In the genomic region with DNA sequence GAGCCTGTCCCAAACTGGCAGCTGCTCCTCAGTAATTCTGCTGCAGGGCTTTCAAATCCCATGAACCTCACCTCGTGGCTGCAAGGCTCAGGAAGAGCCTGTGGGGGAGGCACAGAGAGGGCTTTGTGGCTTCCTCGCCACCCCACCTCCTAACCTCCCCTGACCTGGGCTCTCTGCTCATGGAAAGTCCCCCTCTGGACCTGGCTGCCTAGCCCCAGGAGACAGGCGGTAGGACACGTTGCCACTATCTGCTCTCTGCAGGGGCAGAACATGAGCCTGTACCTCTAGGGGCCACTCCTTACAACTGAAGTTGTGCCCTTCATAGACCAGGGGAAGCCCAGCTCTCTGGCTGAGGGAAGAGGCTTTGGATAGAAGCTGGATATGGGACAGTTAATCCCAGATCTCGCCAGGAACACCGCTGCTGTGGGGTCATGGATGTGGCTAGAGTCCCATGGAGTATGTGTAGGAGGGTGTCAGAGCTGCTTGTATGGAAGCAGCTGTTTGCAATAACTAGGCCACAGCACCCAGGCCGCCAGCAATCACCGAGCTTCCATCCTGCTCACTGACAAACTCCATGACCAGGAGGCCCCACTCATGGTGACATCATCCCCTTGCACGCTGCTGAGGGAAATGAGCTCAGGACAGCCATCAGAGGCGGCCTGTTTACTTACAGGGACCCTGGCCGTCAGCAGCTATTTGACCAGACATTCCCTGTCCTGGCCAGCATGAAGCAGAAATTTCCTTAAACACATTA, we compare ENCODE assay signal across 15 cellular contexts. TPM values are rescaled to one million over a fixed set of nuclear protein-coding genes. Genes with fewer than 3 reads are reported as not detected.
DNase-seq lines count a peak whose midpoint lies in the region; ATAC-seq, FAIRE-seq and TF ChIP-seq lines count a peak whose summit lies in the region.
"Had no signal": no experiment of that assay in that cellular context is flagged by ENCODE, and none has a peak within 500 bp of the region (broad histone marks: within the 10 kb centered on the region; RNA-seq: fewer than 3 reads in every experiment).

No MANE protein-coding gene starts in this region.

- H3K27ac Mint-ChIP-seq in astrocyte (ENCODE audit: unreplicated experiment) = peak overlapping the region; percentile 69
- peak overlapping the region in 1 of 2 donors; percentile 57 for H3K27ac Mint-ChIP-seq in stimulated activated naive CD8-positive, alpha-beta T cell treated with anti-CD3 and anti-CD28 coated beads, Interleukin-15, amount 100 ng/mL, for 72 hours
- H3K27ac Mint-ChIP-seq: activated naive CD8-positive, alpha-beta T cell; IgD-negative memory B cell had no signal

- no peaks in the 10 kb centered on the region for H3K27me3 ChIP-seq in astrocyte (ENCODE audit: insufficient read depth, low read length)
- no peaks in the 10 kb centered on the region for H3K27me3 ChIP-seq in osteoblast (ENCODE audit: insufficient read depth, low read length)
- H3K27me3 ChIP-seq: tibial artery had no signal

- H3K36me3 ChIP-seq in astrocyte (ENCODE audit: insufficient read depth, low read length) = no peaks in the 10 kb centered on the region
- no peaks in the 10 kb centered on the region for H3K36me3 ChIP-seq in osteoblast (ENCODE audit: insufficient read depth, low read length)

- in situ Hi-C loops in ACHN (cut with HindIII; ENCODE audit: low pct_ligation_motif_present, low pct_unique_long_range_greater_than_20kb, low sequenced_read_pairs) = no loop called here

- H3K79me2 ChIP-seq in astrocyte (ENCODE audit: insufficient read depth, low read length) (no peaks in the 10 kb centered on the region), osteoblast (ENCODE audit: insufficient read depth, low read length) (no peaks in the 10 kb centered on the region)

- no peaks in the 10 kb centered on the region for H3K9me3 Mint-ChIP-seq in astrocyte (ENCODE audit: unreplicated experiment)
- no peaks in the 10 kb centered on the region for H3K9me3 Mint-ChIP-seq in stimulated activated naive CD8-positive, alpha-beta T cell treated with anti-CD3 and anti-CD28 coated beads, Interleukin-15, amount 100 ng/mL, for 72 hours
- H3K9me3 Mint-ChIP-seq: IgD-negative memory B cell had no signal

- H3K9me3 ChIP-seq in astrocyte (ENCODE audit: insufficient read depth, low read depth, low read length) (no peaks in the 10 kb centered on the region), osteoblast (ENCODE audit: low read depth, low read length) (no peaks in the 10 kb centered on the region)
- H3K9me3 ChIP-seq: tibial artery had no signal

- FAIRE-seq in astrocyte (lab: Jason Lieb, UNC) = no peak

- DNase-seq in AG20443 (ENCODE audit: low spot score) = peak; percentile 74
- DNase-seq in astrocyte (ENCODE audit: low read depth) = peak; percentile 18
- peak; percentile 78 for DNase-seq in cardiac septum (ENCODE audit: low spot score)
- DNase-seq in osteoblast (ENCODE audit: insufficient read length, low spot score, missing footprints) = peak; percentile 41
- no peak for DNase-seq in ACHN
- no peak for DNase-seq in stimulated activated naive CD8-positive, alpha-beta T cell treated with anti-CD3 and anti-CD28 coated beads, Interleukin-15, amount 100 ng/mL, for 72 hours
- no peak for DNase-seq in NCI-H187 (lab: John Stamatoyannopoulos, UW)
- DNase-seq: activated CD4-positive, alpha-beta T cell treated with anti-CD3 and anti-CD28 coated beads for 48 hours; NCI-H345 had no signal

- TF ChIP-seq CTCF in astrocyte (IDR thresholded peaks at IDR 0.05; ENCODE audit: insufficient read depth, low read depth, low read length) (no peak), osteoblast (IDR thresholded peaks at IDR 0.05; ENCODE audit: extremely low read depth, low read depth, low read length) (no peak)

- H4K20me1 ChIP-seq in astrocyte (ENCODE audit: insufficient read depth, low read length) (no peaks in the 10 kb centered on the region), osteoblast (ENCODE audit: insufficient read depth, low read length) (no peaks in the 10 kb centered on the region)

- no peak for ATAC-seq in HG02798 (IDR thresholded peaks at IDR 0.05; ENCODE audit: poor library complexity, unreplicated experiment)
- no peak for ATAC-seq in stimulated activated naive CD8-positive, alpha-beta T cell treated with anti-CD3 and anti-CD28 coated beads, Interleukin-15, amount 100 ng/mL, for 72 hours

- H3K4me1 Mint-ChIP-seq in astrocyte (ENCODE audit: low read depth, unreplicated experiment) = peaks cover 27% of the 10 kb centered on the region
- H3K4me1 Mint-ChIP-seq in stimulated activated naive CD8-positive, alpha-beta T cell treated with anti-CD3 and anti-CD28 coated beads, Interleukin-15, amount 100 ng/mL, for 72 hours = peaks cover 30% of the 10 kb centered on the region
- H3K4me1 Mint-ChIP-seq: IgD-negative memory B cell had no signal

- H3K27ac ChIP-seq in astrocyte (ENCODE audit: low read depth, low read length) (no peak overlapping the region), osteoblast (ENCODE audit: low read depth, low read length) (no peak overlapping the region)
- H3K27ac ChIP-seq: tibial artery had no signal

- peaks cover 6% of the 10 kb centered on the region for H3K4me1 ChIP-seq in astrocyte (ENCODE audit: insufficient read depth, low read length)
- H3K4me1 ChIP-seq in osteoblast (ENCODE audit: insufficient read depth, low read length) = no peaks in the 10 kb centered on the region
- H3K4me1 ChIP-seq: tibial artery had no signal

- no peak overlapping the region for H3K4me3 Mint-ChIP-seq in astrocyte (ENCODE audit: unreplicated experiment)
- no peak overlapping the region for H3K4me3 Mint-ChIP-seq in stimulated activated naive CD8-positive, alpha-beta T cell treated with anti-CD3 and anti-CD28 coated beads, Interleukin-15, amount 100 ng/mL, for 72 hours
- H3K4me3 Mint-ChIP-seq: activated naive CD8-positive, alpha-beta T cell; IgD-negative memory B cell had no signal

- H2AFZ ChIP-seq in astrocyte (ENCODE audit: low read depth, low read length) = peak overlapping the region; percentile 19
- H2AFZ ChIP-seq in osteoblast (ENCODE audit: low read length) = peak overlapping the region; percentile 31

- peaks cover 4% of the 10 kb centered on the region for H3K36me3 Mint-ChIP-seq in astrocyte (ENCODE audit: low read depth, unreplicated experiment)

- H3K4me3 ChIP-seq in astrocyte (ENCODE audit: insufficient read depth, low read depth, low read length) = no peak overlapping the region
- no peak overlapping the region for H3K4me3 ChIP-seq in osteoblast (ENCODE audit: insufficient read depth, low read length)
- H3K4me3 ChIP-seq: tibial artery had no signal

- intact Hi-C loops in cardiac septum (cut with DNase I) = no loop called here

- peak overlapping the region; percentile 1 for H3K4me2 ChIP-seq in astrocyte (ENCODE audit: low read length)
- H3K4me2 ChIP-seq in osteoblast (ENCODE audit: insufficient read depth, low read length) = no peak overlapping the region

- no peaks in the 10 kb centered on the region for H3K27me3 Mint-ChIP-seq in astrocyte (ENCODE audit: low read depth, unreplicated experiment)
- H3K27me3 Mint-ChIP-seq in stimulated activated naive CD8-positive, alpha-beta T cell treated with anti-CD3 and anti-CD28 coated beads, Interleukin-15, amount 100 ng/mL, for 72 hours = no peaks in the 10 kb centered on the region
- H3K27me3 Mint-ChIP-seq: activated naive CD8-positive, alpha-beta T cell; IgD-negative memory B cell had no signal

- no peak overlapping the region for H3K9ac ChIP-seq in astrocyte (ENCODE audit: low read length)

RNA-seq across cellular contexts. Expression of gene CILP, which starts 34.0 kb away (rescaled TPM):
- total RNA-seq in astrocyte (1.1 and 3.6 TPM in 2 replicates), cardiac septum (24.0 TPM), osteoblast (under 0.01 TPM in 2 replicates)

RNA-seq across cellular contexts. Expression of gene PARP16, which starts 41.4 kb away (rescaled TPM):
- total RNA-seq in astrocyte (2.7 and 4.7 TPM in 2 replicates), cardiac septum (4.7 TPM), osteoblast (6.2 and 6.5 TPM in 2 replicates)

RNA-seq across cellular contexts. Expression of gene RNU5A-1, which starts 50.6 kb away (rescaled TPM):
- not detected in 2 replicates for total RNA-seq in astrocyte
- not detected for total RNA-seq in cardiac septum
- not detected in 2 replicates for total RNA-seq in osteoblast
- total RNA-seq: esophagus mucosa, mononuclear cell had no signal

RNA-seq across cellular contexts. Expression of gene RNU5B-1, which starts 59.2 kb away (rescaled TPM):
- total RNA-seq in astrocyte (11.7 TPM in 1 of 2 replicates, not detected in the other), cardiac septum (29.8 TPM), osteoblast (not detected in 2 replicates)
- total RNA-seq: mononuclear cell had no signal

Comparison
In these comparisons a context has a peak if more than half of its experiments do, and no peak if none do; other contexts are left out.
1. DNase-seq: peak in AG20443 (single experiment), astrocyte (single experiment), cardiac septum (single experiment) and osteoblast (single experiment); none in ACHN (single experiment), stimulated activated naive CD8-positive, alpha-beta T cell treated with anti-CD3 and anti-CD28 coated beads, Interleukin-15, amount 100 ng/mL, for 72 hours (0 of 2) and NCI-H187 (0 of 2).